8 cellular contexts compared by ENCODE assay signal in genomic region chr9:74951107-74951720, GRCh38.
A peak's percentile ranks its signal among the peaks of the same experiment; 100 is the strongest.
DNase-seq lines count a peak whose midpoint lies in the region; ATAC-seq and TF ChIP-seq lines count a peak whose summit lies in the region.

No MANE protein-coding gene starts in this region.

- H3K4me3 ChIP-seq in foreskin fibroblast (ENCODE audit: low read depth in 1 of 2, low read length in 2 of 2): peak overlapping the region; percentile 87 to 97
- H3K4me3 ChIP-seq in skeletal muscle cell (ENCODE audit: low read depth, low read length): peak overlapping the region; percentile 86

- DNase-seq in foreskin fibroblast (no peak), skeletal muscle cell (ENCODE audit: low read depth) (no peak), NCI-H2107 treated with DMSO at 0.1 percent for 48 hours (lab: John Stamatoyannopoulos, UW; ENCODE audit: unreplicated experiment) (no peak)
- no peak for DNase-seq in activated CD8-positive, alpha-beta memory T cell treated with anti-CD3 and anti-CD28 coated beads for 24 hours

- peak overlapping the region; percentile 88 for H3K27ac ChIP-seq in VCaP

- TF ChIP-seq CTCF in VCaP (conservative IDR thresholded peaks at IDR 0.05): no peak
- TF ChIP-seq CTCF in foreskin fibroblast (IDR thresholded peaks at IDR 0.05; ENCODE audit: low read depth, low read length): no peak

- ATAC-seq in GM21447 (IDR thresholded peaks at IDR 0.05; ENCODE audit: unreplicated experiment): peak; percentile 0
- no peak for ATAC-seq in GM21529 (IDR thresholded peaks at IDR 0.05; ENCODE audit: unreplicated experiment)
- no peak for ATAC-seq in HG02642 (IDR thresholded peaks at IDR 0.05; ENCODE audit: poor library complexity, unreplicated experiment)
